16 cellular contexts compared by ENCODE assay signal in the genomic region with DNA sequence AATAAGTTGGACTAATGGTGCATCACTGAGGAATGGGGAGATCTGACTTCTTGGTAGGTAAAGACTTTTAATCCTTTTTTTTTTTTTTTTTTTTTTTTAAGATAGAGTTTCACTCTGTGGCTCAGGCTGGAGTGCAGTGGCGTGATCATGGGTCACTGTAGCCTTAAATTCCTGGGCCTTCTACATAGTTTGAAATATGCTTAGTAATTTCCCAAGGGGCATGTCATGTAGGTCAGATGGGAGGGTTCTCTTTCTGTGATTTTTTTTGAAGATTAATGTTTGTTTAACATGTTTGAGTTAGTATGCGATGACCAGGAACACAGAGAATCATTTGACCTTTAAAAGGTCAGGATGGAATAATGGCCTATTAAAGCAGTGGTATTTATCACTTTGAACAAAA.
DNase-seq lines count a peak whose midpoint lies in the region; ATAC-seq, FAIRE-seq and TF ChIP-seq lines count a peak whose summit lies in the region.
"Had no signal": no experiment of that assay in that cellular context is flagged by ENCODE, and none has a peak within 500 bp of the region (broad histone marks: within the 10 kb centered on the region; RNA-seq: fewer than 3 reads in every experiment).

No MANE protein-coding gene starts in this region.

- DNase-seq in IMR-90 (no peak), fibroblast of villous mesenchyme (ENCODE audit: low read depth) (peak; percentile 29), Caco-2 (no peak), OCI-M2 (lab: John Stamatoyannopoulos, UW; ENCODE audit: unreplicated experiment) (no peak), mesendoderm (no peak)
- DNase-seq: Calu3; CD4-positive, CD25-positive, alpha-beta regulatory T cell; KBM-7; NCI-H146; NCI-H2081; NCI-H774; PC-3; SJCRH30 had no signal

- no peak overlapping the region for H2AK9ac ChIP-seq in IMR-90 (replicated peaks; ENCODE audit: low read depth, low read length, poor library complexity)

- no peak for TF ChIP-seq POLR2A in IMR-90 (IDR thresholded peaks at IDR 0.05; ENCODE audit: low read depth, low read length)

- no peak overlapping the region; the same call in 1 of the 2 replicates for H3K14ac ChIP-seq in IMR-90 (replicated peaks; ENCODE audit: low read depth, low read length)

- H3K9me3 ChIP-seq in IMR-90 (ENCODE audit: control insufficient read depth, insufficient read depth, low read length): no peaks in the 10 kb centered on the region
- H3K9me3 ChIP-seq in Caco-2: no peaks in the 10 kb centered on the region
- H3K9me3 ChIP-seq: SJCRH30 had no signal

- H3K36me3 ChIP-seq in IMR-90 (ENCODE audit: control insufficient read depth, insufficient read depth, low read length): no peaks in the 10 kb centered on the region
- no peaks in the 10 kb centered on the region for H3K36me3 ChIP-seq in Caco-2 (ENCODE audit: control insufficient read depth, insufficient read depth, low read length)
- H3K36me3 ChIP-seq in mesendoderm (ENCODE audit: control insufficient read depth, insufficient read depth, low read length): no peaks in the 10 kb centered on the region
- H3K36me3 ChIP-seq: SJCRH30 had no signal

- no peak overlapping the region for H3K4me3 ChIP-seq in IMR-90 (ENCODE audit: insufficient read depth, low read depth, low read length)
- H3K4me3 ChIP-seq in fibroblast of villous mesenchyme (ENCODE audit: low read depth, low read length): no peak overlapping the region
- H3K4me3 ChIP-seq in Caco-2 (ENCODE audit: low read depth, low read length): no peak overlapping the region
- no peak overlapping the region for H3K4me3 ChIP-seq in mesendoderm (ENCODE audit: low read length)
- H3K4me3 ChIP-seq: SJCRH30 had no signal

- intact Hi-C loops in IMR-90 (cut with micrococcal nuclease) (loop anchor here (2.0 kb wide), 1 partner anchor 37 kb away; no protein-coding TSS in a partner anchor), Caco-2 (cut with micrococcal nuclease; ENCODE audit: unreplicated experiment) (no loop called here)

- dilution Hi-C loops in IMR-90 (cut with HindIII; ENCODE audit: low sequenced_read_pairs, unreplicated experiment): no loop called here

- no peaks in the 10 kb centered on the region for H3K36me3 Mint-ChIP-seq in Caco-2 (ENCODE audit: insufficient read depth, unreplicated experiment)
- H3K36me3 Mint-ChIP-seq: CD4-positive, CD25-positive, alpha-beta regulatory T cell had no signal

- CTCF ChIA-PET in IMR-90 (lab: Yijun Ruan, JAX): no interaction called here
- CTCF ChIA-PET in Caco-2 (lab: Charles Lee): no interaction called here

- TF ChIP-seq RAD21 in IMR-90 (IDR thresholded peaks at IDR 0.05; ENCODE audit: low read length): no peak

- no peaks in the 10 kb centered on the region for H3K79me1 ChIP-seq in IMR-90 (ENCODE audit: low read depth in 1 of 2, low read length in 2 of 2)
- no peaks in the 10 kb centered on the region for H3K79me1 ChIP-seq in mesendoderm (ENCODE audit: low read length)

- in situ Hi-C loops in IMR-90 (cut with MboI; ENCODE audit: low sequenced_read_pairs): no loop called here

- no peak overlapping the region for H3K4me3 Mint-ChIP-seq in Caco-2 (ENCODE audit: unreplicated experiment)
- H3K4me3 Mint-ChIP-seq: CD4-positive, CD25-positive, alpha-beta regulatory T cell had no signal

- POLR2A ChIA-PET in IMR-90 (lab: Charles Lee; ENCODE audit: unreplicated experiment) (no interaction called here), Caco-2 (lab: Charles Lee) (no interaction called here)

- H2AFZ ChIP-seq in IMR-90 (replicated peaks; ENCODE audit: low read length, poor library complexity): no peak overlapping the region

- H3K79me2 ChIP-seq in mesendoderm (ENCODE audit: control insufficient read depth, insufficient read depth, low read length): no peaks in the 10 kb centered on the region

- H3K9me3 Mint-ChIP-seq in Caco-2 (ENCODE audit: unreplicated experiment): no peaks in the 10 kb centered on the region
- H3K9me3 Mint-ChIP-seq: CD4-positive, CD25-positive, alpha-beta regulatory T cell had no signal

- H4K91ac ChIP-seq in IMR-90 (ENCODE audit: insufficient read depth, low read depth, low read length): no peak overlapping the region

- H2BK15ac ChIP-seq in IMR-90 (ENCODE audit: low read depth, low read length) (peak overlapping the region; percentile 68; the same call in 1 of the 3 replicates), mesendoderm (replicated peaks; ENCODE audit: low read depth) (no peak overlapping the region)

- ATAC-seq in IMR-90 (ENCODE audit: low read depth): no peak
- no peak for ATAC-seq in GM21528 (IDR thresholded peaks at IDR 0.05; ENCODE audit: low FRiP score, unreplicated experiment)

- no TSS peak for BruUV-seq in IMR-90 (replicated peaks; lab: Mats Ljungman, UMichigan)
- BruUV-seq in Caco-2 (replicated peaks; lab: Mats Ljungman, UMichigan): no TSS peak

- H3K4ac ChIP-seq in IMR-90 (ENCODE audit: low read depth, low read length) (peak overlapping the region; percentile 60; the same call in 1 of the 2 replicates), mesendoderm (ENCODE audit: low read depth, low read length) (no peak overlapping the region)

- H4K20me1 ChIP-seq in IMR-90 (ENCODE audit: insufficient read depth, low read length): no peaks in the 10 kb centered on the region

- H4K5ac ChIP-seq in IMR-90 (ENCODE audit: low read depth, low read length): no peak overlapping the region
- H4K5ac ChIP-seq in mesendoderm (ENCODE audit: low read length): no peak overlapping the region

- H3K56ac ChIP-seq in IMR-90 (ENCODE audit: extremely low read depth, insufficient read depth, low read length): no peak overlapping the region
- H3K56ac ChIP-seq in mesendoderm (ENCODE audit: low read length): no peak overlapping the region

- H3K18ac ChIP-seq in IMR-90 (ENCODE audit: low read depth, low read length) (peak overlapping the region; percentile 53; the same call in 1 of the 2 replicates), mesendoderm (ENCODE audit: low read length) (no peak overlapping the region)

- H3K9ac ChIP-seq in IMR-90 (ENCODE audit: low read depth, low read length): no peak overlapping the region
- H3K9ac ChIP-seq in mesendoderm (ENCODE audit: low read length): no peak overlapping the region

- no peak overlapping the region; the same call in 1 of the 2 replicates for H2BK20ac ChIP-seq in IMR-90 (ENCODE audit: low read depth, low read length)

- WGBS in IMR-90 (ENCODE audit: extremely low coverage in 2 of 2, insufficient read length in 1 of 2), 2 experiments: 67% methylated on average over 1 of the region's 2 CpGs; no CpG with 5 or more reads in 1 of the 2 experiments
- WGBS in mesendoderm (ENCODE audit: extremely low coverage, insufficient coverage, low lambda C conversion rate): no CpG with 5 or more reads among the region's 2 CpGs

- no peak overlapping the region for H3K23ac ChIP-seq in IMR-90 (ENCODE audit: low read depth, low read length)
- no peak overlapping the region for H3K23ac ChIP-seq in mesendoderm (ENCODE audit: low read length)

- H3K9me1 ChIP-seq in IMR-90 (ENCODE audit: insufficient read depth, low read length): peaks cover 17% of the 10 kb centered on the region; the same call in 1 of the 2 replicates

- H2AK5ac ChIP-seq in IMR-90 (ENCODE audit: low read depth, low read length) (no peak overlapping the region), mesendoderm (ENCODE audit: low read length) (no peak overlapping the region)

- H3K27me3 ChIP-seq in IMR-90 (ENCODE audit: control insufficient read depth, insufficient read depth, low read length): no peaks in the 10 kb centered on the region
- H3K27me3 ChIP-seq in Caco-2 (replicated peaks; ENCODE audit: control insufficient read depth, insufficient read depth, low read length): no peaks in the 10 kb centered on the region
- H3K27me3 ChIP-seq in mesendoderm (ENCODE audit: insufficient read depth, low read length, poor library complexity): no peaks in the 10 kb centered on the region
- H3K27me3 ChIP-seq: SJCRH30 had no signal

- no peaks in the 10 kb centered on the region for H3K27me3 Mint-ChIP-seq in Caco-2 (ENCODE audit: insufficient read depth, unreplicated experiment)
- H3K27me3 Mint-ChIP-seq: CD4-positive, CD25-positive, alpha-beta regulatory T cell had no signal

- H2BK120ac ChIP-seq in IMR-90 (ENCODE audit: low read depth, low read length) (peak overlapping the region; percentile 85), mesendoderm (ENCODE audit: low read depth, low read length) (no peak overlapping the region)

- H3K27ac Mint-ChIP-seq in Caco-2 (ENCODE audit: unreplicated experiment): no peak overlapping the region

- TF ChIP-seq CTCF in IMR-90 (conservative IDR thresholded peaks at IDR 0.05; ENCODE audit: low read depth, low read length): no peak
- TF ChIP-seq CTCF in fibroblast of villous mesenchyme (IDR thresholded peaks at IDR 0.05; ENCODE audit: insufficient read depth, low read depth, low read length): no peak
- TF ChIP-seq CTCF in Caco-2 (IDR thresholded peaks at IDR 0.05; ENCODE audit: insufficient read depth in 1 of 2, low read depth in 1 of 2, low read length in 1 of 2, severe bottlenecking in 1 of 2, unreplicated experiment in 1 of 2): no peak

- H3K4me1 Mint-ChIP-seq in Caco-2 (ENCODE audit: low read depth, unreplicated experiment): no peaks in the 10 kb centered on the region

- H3K4me1 ChIP-seq in IMR-90 (ENCODE audit: control insufficient read depth, insufficient read depth, low read length): peaks cover 12% of the 10 kb centered on the region
- no peaks in the 10 kb centered on the region for H3K4me1 ChIP-seq in Caco-2
- H3K4me1 ChIP-seq in mesendoderm (ENCODE audit: control insufficient read depth, low read depth, low read length): no peaks in the 10 kb centered on the region
- H3K4me1 ChIP-seq: SJCRH30 had no signal

- H3K27ac ChIP-seq in IMR-90 (ENCODE audit: insufficient read depth, low read length): no peak overlapping the region
- H3K27ac ChIP-seq in mesendoderm (ENCODE audit: low read depth, low read length): no peak overlapping the region
- H3K27ac ChIP-seq: SJCRH30 had no signal

- H2BK5ac ChIP-seq in IMR-90 (ENCODE audit: low read depth, low read length, poor library complexity, severe bottlenecking): peak overlapping the region; percentile 28
- no peak overlapping the region for H2BK5ac ChIP-seq in mesendoderm (ENCODE audit: low read length)

- H3K4me2 ChIP-seq in IMR-90 (ENCODE audit: low read depth, low read length) (no peak overlapping the region), mesendoderm (ENCODE audit: low read length) (no peak overlapping the region)

- no peak overlapping the region; a peak in 1 of 4 replicates for H4K8ac ChIP-seq in IMR-90 (ENCODE audit: low read depth in 2 of 2, low read length in 2 of 2)
- no peak overlapping the region for H4K8ac ChIP-seq in mesendoderm (ENCODE audit: low read depth, low read length)

- FAIRE-seq in endometrium (lab: Jason Lieb, UNC): peak; percentile 46
- FAIRE-seq: H1 had no signal

TF ChIP-seq in IMR-90, 13 proteins besides CTCF, POLR2A, EP300 and RAD21 (continues in another document):
- TF ChIP-seq, protein P1, sequence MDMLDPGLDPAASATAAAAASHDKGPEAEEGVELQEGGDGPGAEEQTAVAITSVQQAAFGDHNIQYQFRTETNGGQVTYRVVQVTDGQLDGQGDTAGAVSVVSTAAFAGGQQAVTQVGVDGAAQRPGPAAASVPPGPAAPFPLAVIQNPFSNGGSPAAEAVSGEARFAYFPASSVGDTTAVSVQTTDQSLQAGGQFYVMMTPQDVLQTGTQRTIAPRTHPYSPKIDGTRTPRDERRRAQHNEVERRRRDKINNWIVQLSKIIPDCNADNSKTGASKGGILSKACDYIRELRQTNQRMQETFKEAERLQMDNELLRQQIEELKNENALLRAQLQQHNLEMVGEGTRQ (IDR thresholded peaks at IDR 0.05; ENCODE audit: low read depth, low read length): no peak
- TF ChIP-seq MAFK (IDR thresholded peaks at IDR 0.05; ENCODE audit: low read depth, low read length): no peak
